Comparison of ENCODE assay signal across 21 cellular contexts in the genomic region with DNA sequence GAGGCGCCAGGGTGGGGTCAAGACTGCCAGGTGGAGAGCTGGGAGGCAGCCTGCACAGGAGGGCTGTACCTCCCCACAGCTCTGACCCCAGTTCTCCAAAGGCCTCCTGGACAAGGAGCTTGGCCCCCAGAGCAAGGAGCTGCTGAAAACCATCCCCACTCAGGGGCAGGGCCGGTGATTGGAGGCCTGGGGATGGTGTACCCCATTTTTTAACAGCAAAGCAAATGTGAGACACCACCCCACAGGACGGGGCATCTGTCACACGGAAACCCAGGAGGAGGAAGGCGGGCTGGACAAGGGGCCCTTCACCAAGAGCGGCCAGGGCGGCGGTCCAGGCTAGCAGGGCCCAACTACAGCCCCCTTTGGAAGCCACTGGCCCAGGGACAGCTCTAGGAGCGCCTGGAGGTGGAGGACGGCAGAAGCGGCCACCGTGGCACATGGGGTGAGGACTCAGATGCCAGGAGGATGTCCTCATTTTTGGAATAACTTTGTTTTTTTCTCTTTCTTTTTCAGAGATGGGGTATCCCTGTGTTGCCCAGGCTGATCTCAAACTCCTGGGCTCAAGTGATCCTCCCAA.
"Had no signal": no experiment of that assay in that cellular context is flagged by ENCODE, and none has a peak within 500 bp of the region (broad histone marks: within the 10 kb centered on the region; RNA-seq: fewer than 3 reads in every experiment).

No MANE protein-coding gene starts in this region.

- H3K4me3 ChIP-seq: colonic mucosa, heart right ventricle, left ventricle myocardium inferior, lower lobe of right lung, right atrium auricular region, skin epidermis, stomach, thoracic aorta had no signal

- DNase-seq: colonic mucosa; dermis blood vessel endothelial cell; effector CD4-positive, alpha-beta T cell; endodermal cell; heart right ventricle; islet precursor cell; left ventricle myocardium inferior; lower lobe of right lung; midbrain; naive B cell; nephron progenitor cell; sigmoid colon; stimulated activated CD4-positive, alpha-beta T cell treated with anti-CD3 and anti-CD28 coated beads, Interleukin-2, amount 100 ng/mL, for 24 hours; stimulated activated CD4-positive, alpha-beta T cell treated with anti-CD3 and anti-CD28 coated beads, Interleukin-4, amount 100 ng/mL, for 4 hours; stimulated activated naive CD4-positive, alpha-beta T cell; stomach; trophoblast cell had no signal

- H3K27ac ChIP-seq: colonic mucosa, heart right ventricle, left ventricle myocardium inferior, lower lobe of right lung, neutrophil, right atrium auricular region, skin epidermis, thoracic aorta had no signal

- H3K36me3 ChIP-seq: colonic mucosa, lower lobe of right lung, right atrium auricular region, thoracic aorta had no signal

- H3K9me3 ChIP-seq: colonic mucosa, heart right ventricle, left ventricle myocardium inferior, lower lobe of right lung, neutrophil, right atrium auricular region, sigmoid colon, stomach, thoracic aorta had no signal

- H3K4me1 ChIP-seq: colonic mucosa had no signal

- H3K27me3 ChIP-seq: colonic mucosa, heart right ventricle, neutrophil, right atrium auricular region, sigmoid colon, stomach had no signal
